In genomic region chr3:194306109-194306686, GRCh38 we compare ENCODE assay signal across 8 cellular contexts. TPM values are rescaled to one million over a fixed set of nuclear protein-coding genes. Genes with fewer than 3 reads are reported as not detected.
DNase-seq lines count a peak whose midpoint lies in the region; ATAC-seq and TF ChIP-seq lines count a peak whose summit lies in the region.

No MANE protein-coding gene starts in this region.

- peak overlapping the region; percentile 37 for H3K4me3 Mint-ChIP-seq in activated naive CD8-positive, alpha-beta T cell treated with anti-CD3 and anti-CD28 coated beads, Interleukin-2, amount 50 U/mL, for 24 hours

- ATAC-seq in GM18873 (IDR thresholded peaks at IDR 0.05; ENCODE audit: low FRiP score, unreplicated experiment) (peak; percentile 44), HG02840 (IDR thresholded peaks at IDR 0.05; ENCODE audit: low FRiP score, unreplicated experiment) (peak; percentile 29), omental fat pad (ENCODE audit: low FRiP score) (no peak), HG03565 (IDR thresholded peaks at IDR 0.05; ENCODE audit: unreplicated experiment) (no peak)
- peak; percentile 65 for ATAC-seq in activated naive CD8-positive, alpha-beta T cell treated with anti-CD3 and anti-CD28 coated beads, Interleukin-2, amount 50 U/mL, for 24 hours

- peak overlapping the region; percentile 36 for H3K27ac Mint-ChIP-seq in activated naive CD8-positive, alpha-beta T cell treated with anti-CD3 and anti-CD28 coated beads, Interleukin-2, amount 50 U/mL, for 24 hours

- peaks cover 38% of the 10 kb centered on the region for H3K4me1 Mint-ChIP-seq in activated naive CD8-positive, alpha-beta T cell treated with anti-CD3 and anti-CD28 coated beads, Interleukin-2, amount 50 U/mL, for 24 hours

- peaks cover 8% of the 10 kb centered on the region for H3K27me3 Mint-ChIP-seq in activated naive CD8-positive, alpha-beta T cell treated with anti-CD3 and anti-CD28 coated beads, Interleukin-2, amount 50 U/mL, for 24 hours

- peak; percentile 23 for DNase-seq in NCI-H510A treated with DMSO at 0.1 percent for 48 hours (lab: John Stamatoyannopoulos, UW)
- peak; percentile 59 for DNase-seq in activated naive CD8-positive, alpha-beta T cell treated with anti-CD3 and anti-CD28 coated beads, Interleukin-2, amount 50 U/mL, for 24 hours
- no peak for DNase-seq in DMS53 treated with DMSO at 0.1 percent for 48 hours (lab: John Stamatoyannopoulos, UW; ENCODE audit: unreplicated experiment)
- no peak for DNase-seq in AG08396 (ENCODE audit: low spot score)
- DNase-seq in omental fat pad (ENCODE audit: low spot score), result no peak

- no peaks in the 10 kb centered on the region for H3K36me3 Mint-ChIP-seq in activated naive CD8-positive, alpha-beta T cell treated with anti-CD3 and anti-CD28 coated beads, Interleukin-2, amount 50 U/mL, for 24 hours (ENCODE audit: low read depth)

- TF ChIP-seq CTCF in omental fat pad (IDR thresholded peaks at IDR 0.05), result no peak

- no peaks in the 10 kb centered on the region for H3K9me3 Mint-ChIP-seq in activated naive CD8-positive, alpha-beta T cell treated with anti-CD3 and anti-CD28 coated beads, Interleukin-2, amount 50 U/mL, for 24 hours

RNA-seq across cellular contexts. Expression of gene CPN2, which starts 44.9 kb away (rescaled TPM):
- total RNA-seq in omental fat pad, result under 1 TPM in 2 of 4 donors, not detected in 2; 0.24 to 0.50 TPM

Comparison
In these comparisons a context has a peak if more than half of its experiments do, and no peak if none do; other contexts are left out.
1. ATAC-seq: peak in GM18873 (single experiment), HG02840 (single experiment) and activated naive CD8-positive, alpha-beta T cell treated with anti-CD3 and anti-CD28 coated beads, Interleukin-2, amount 50 U/mL, for 24 hours (single experiment); none in omental fat pad (single experiment) and HG03565 (single experiment).
2. DNase-seq: peak in NCI-H510A treated with DMSO at 0.1 percent for 48 hours (single experiment) and activated naive CD8-positive, alpha-beta T cell treated with anti-CD3 and anti-CD28 coated beads, Interleukin-2, amount 50 U/mL, for 24 hours (single experiment); none in DMS53 treated with DMSO at 0.1 percent for 48 hours (single experiment), AG08396 (single experiment) and omental fat pad (single experiment).